In genomic region chr4:6782147-6782845, GRCh38 we compare ENCODE assay signal across 8 cellular contexts. TPM values are rescaled to one million over a fixed set of nuclear protein-coding genes. Genes with fewer than 3 reads are reported as not detected.
DNase-seq lines count a peak whose midpoint lies in the region; ATAC-seq and TF ChIP-seq lines count a peak whose summit lies in the region.

TSS of gene KIAA0232 (plus strand) at chr4:6782727. CDS start at chr4:6824454, 41,727 bp downstream.

- H3K27me3 Mint-ChIP-seq in glutamatergic neuron (ENCODE audit: unreplicated experiment) (peaks cover 8% of the 10 kb centered on the region), osteocyte (ENCODE audit: unreplicated experiment) (peaks cover 4% of the 10 kb centered on the region)

- no peaks in the 10 kb centered on the region for H3K36me3 Mint-ChIP-seq in activated naive CD4-positive, alpha-beta T cell treated with anti-CD3 and anti-CD28 coated beads, Interleukin-2, amount 50 U/mL, for 72 hours
- no peaks in the 10 kb centered on the region for H3K36me3 Mint-ChIP-seq in glutamatergic neuron (ENCODE audit: unreplicated experiment)
- H3K36me3 Mint-ChIP-seq in osteocyte (ENCODE audit: unreplicated experiment), result no peaks in the 10 kb centered on the region

- no peaks in the 10 kb centered on the region for H3K27me3 ChIP-seq in thoracic aorta (replicated peaks; ENCODE audit: insufficient read depth)

- CTCF ChIA-PET in GM10248 (lab: Yijun Ruan, JAX), result interaction anchor here (0.7 to 5.9 kb wide), 6 partner anchors 13 to 236 kb away, joined by 3 to 35 read pairs (median 3); no protein-coding TSS in a partner anchor

- peak within 1 kb of the TSS; percentile 89 for H3K4me3 ChIP-seq in thoracic aorta

- POLR2A ChIA-PET in GM10248 (lab: Yijun Ruan, JAX), result no interaction called here

- H3K4me1 Mint-ChIP-seq in glutamatergic neuron (ENCODE audit: low read depth, unreplicated experiment) (peaks cover 54% of the 10 kb centered on the region), osteocyte (ENCODE audit: unreplicated experiment) (peaks cover 36% of the 10 kb centered on the region)

- H3K27ac Mint-ChIP-seq in activated naive CD4-positive, alpha-beta T cell treated with anti-CD3 and anti-CD28 coated beads, Interleukin-2, amount 50 U/mL, for 72 hours, result peak within 1 kb of the TSS; percentile 62 to 73
- H3K27ac Mint-ChIP-seq in glutamatergic neuron (ENCODE audit: unreplicated experiment) (peak within 1 kb of the TSS; percentile 95), osteocyte (ENCODE audit: unreplicated experiment) (peak within 1 kb of the TSS; percentile 82)

- ATAC-seq in HG02588 (IDR thresholded peaks at IDR 0.05; ENCODE audit: unreplicated experiment) (peak; percentile 75), thoracic aorta (ENCODE audit: insufficient number of reproducible peaks, low FRiP score, low read depth) (peak; percentile 68)
- ATAC-seq in activated naive CD4-positive, alpha-beta T cell treated with anti-CD3 and anti-CD28 coated beads, Interleukin-2, amount 50 U/mL, for 72 hours, result peak; percentile 74 to 84

- H3K9me3 ChIP-seq in thoracic aorta, result no peaks in the 10 kb centered on the region

- H3K9me3 Mint-ChIP-seq in activated naive CD4-positive, alpha-beta T cell treated with anti-CD3 and anti-CD28 coated beads, Interleukin-2, amount 50 U/mL, for 72 hours, result no peaks in the 10 kb centered on the region
- peaks cover 7% of the 10 kb centered on the region for H3K9me3 Mint-ChIP-seq in glutamatergic neuron (ENCODE audit: unreplicated experiment)
- no peaks in the 10 kb centered on the region for H3K9me3 Mint-ChIP-seq in osteocyte (ENCODE audit: unreplicated experiment)

- peak; percentile 11 for TF ChIP-seq CTCF in GM10248 (IDR thresholded peaks at IDR 0.05; ENCODE audit: control extremely low read depth, extremely low read depth, low read depth, missing control alignments)
- TF ChIP-seq CTCF in glutamatergic neuron (IDR thresholded peaks at IDR 0.05; ENCODE audit: partially characterized antibody, unreplicated experiment), result no peak
- no peak for TF ChIP-seq CTCF in osteocyte (IDR thresholded peaks at IDR 0.05)
- TF ChIP-seq CTCF in thoracic aorta (IDR thresholded peaks at IDR 0.05), result no peak

- no peaks in the 10 kb centered on the region for H3K36me3 ChIP-seq in thoracic aorta

- H3K4me3 Mint-ChIP-seq in glutamatergic neuron (ENCODE audit: unreplicated experiment), result peak within 1 kb of the TSS; percentile 85
- peak within 1 kb of the TSS; percentile 81 for H3K4me3 Mint-ChIP-seq in osteocyte (ENCODE audit: unreplicated experiment)

- H3K4me1 ChIP-seq in thoracic aorta (ENCODE audit: control insufficient read depth in 1 of 2, low read depth in 2 of 2), result peaks cover 21 to 52% of the 10 kb centered on the region in 2 donors

- DNase-seq in GM10248 (ENCODE audit: extremely low spot score), result peak; percentile 96
- peak; percentile 86 for DNase-seq in NCI-H1092 treated with DMSO at 0.1 percent for 48 hours (lab: John Stamatoyannopoulos, UW)
- peak; percentile 87 for DNase-seq in SKM-1 (lab: John Stamatoyannopoulos, UW; ENCODE audit: unreplicated experiment)
- peak; percentile 91 for DNase-seq in activated naive CD4-positive, alpha-beta T cell treated with anti-CD3 and anti-CD28 coated beads, Interleukin-2, amount 50 U/mL, for 72 hours (ENCODE audit: low spot score in 2 of 2)
- DNase-seq in glutamatergic neuron, result peak; percentile 94
- DNase-seq in osteocyte (ENCODE audit: extremely low spot score, unreplicated experiment), result peak; percentile 97
- DNase-seq in thoracic aorta (ENCODE audit: low spot score), result peak; percentile 51

- H3K27ac ChIP-seq in thoracic aorta, result peak within 1 kb of the TSS; percentile 98 to 99

RNA-seq across cellular contexts. Expression of gene KIAA0232, which starts in this region (rescaled TPM):
- total RNA-seq in activated naive CD4-positive, alpha-beta T cell treated with anti-CD3 and anti-CD28 coated beads, Interleukin-2, amount 50 U/mL, for 72 hours, result 10 to 100 TPM; 10.2 to 12.4 TPM
- total RNA-seq in glutamatergic neuron (ENCODE audit: unreplicated experiment) (64.4 TPM), osteocyte (27.1 and 30.9 TPM in 2 replicates), thoracic aorta (10 to 100 TPM; 56.9 to 80.8 TPM)

Comparison
In these comparisons a context has a peak if more than half of its experiments do, and no peak if none do; other contexts are left out.
1. Peak in every context shown above with its lines: DNase-seq, ATAC-seq, H3K4me3 ChIP-seq and H3K27ac ChIP-seq.